Comparison of ENCODE assay signal across 13 cellular contexts in genomic region chr5:151153300-151153699, GRCh38. TPM values are rescaled to one million over a fixed set of nuclear protein-coding genes. Genes with fewer than 3 reads are reported as not detected.
A peak's percentile ranks its signal among the peaks of the same experiment; 100 is the strongest.
DNase-seq lines count a peak whose midpoint lies in the region; ATAC-seq, FAIRE-seq and TF ChIP-seq lines count a peak whose summit lies in the region.
"Had no signal": no experiment of that assay in that cellular context is flagged by ENCODE, and none has a peak within 500 bp of the region (broad histone marks: within the 10 kb centered on the region; RNA-seq: fewer than 3 reads in every experiment).

No MANE protein-coding gene starts in this region.

- H3K4me1 ChIP-seq in CD4-positive, alpha-beta memory T cell (ENCODE audit: insufficient read depth, low read length): peaks cover 90% of the 10 kb centered on the region
- H3K4me1 ChIP-seq in GM12878 (ENCODE audit: control insufficient read depth, insufficient read depth, low read length): peaks cover 42% of the 10 kb centered on the region
- peaks cover 69% of the 10 kb centered on the region for H3K4me1 ChIP-seq in psoas muscle
- peaks cover 64 to 76% (median 73%) of the 10 kb centered on the region in 4 donors for H3K4me1 ChIP-seq in upper lobe of left lung

- H3K36me3 ChIP-seq in CD4-positive, alpha-beta memory T cell (ENCODE audit: insufficient read depth, low read length): no peaks in the 10 kb centered on the region
- peaks cover 0 to 6% of the 10 kb centered on the region in 2 experiments; a peak in 1 of 4 replicates for H3K36me3 ChIP-seq in GM12878 (ENCODE audit: control insufficient read depth in 2 of 2, insufficient read depth in 2 of 2, low read length in 1 of 2)
- H3K36me3 ChIP-seq in psoas muscle (ENCODE audit: insufficient read depth in 1 of 2, low read depth in 1 of 2): peaks cover 0 to 3% of the 10 kb centered on the region in 2 donors
- peaks cover 0 to 3% (median 0%) of the 10 kb centered on the region in 4 donors for H3K36me3 ChIP-seq in upper lobe of left lung

- no peak for TF ChIP-seq RAD21 in GM12878 (IDR thresholded peaks at IDR 0.05; ENCODE audit: insufficient read depth, low read depth, low read length)

- H3K4me3 Mint-ChIP-seq in CD4-positive, alpha-beta memory T cell: peak overlapping the region; percentile 74 to 99 (median 97)
- H3K4me3 Mint-ChIP-seq in IgD-negative memory B cell: peak overlapping the region; percentile 31 to 99 (median 78)

- BruUV-seq in GM12878 (replicated peaks; lab: Mats Ljungman, UMichigan): no TSS peak

- TF ChIP-seq CTCF in GM12878 (IDR thresholded peaks at IDR 0.05 in 2 of 3, conservative IDR thresholded peaks at IDR 0.05 in 1 of 3; ENCODE audit: control insufficient read depth in 2 of 3, extremely low read depth in 1 of 3, insufficient read depth in 1 of 3, low read depth in 3 of 3, low read length in 3 of 3) (no peak), psoas muscle (IDR thresholded peaks at IDR 0.05) (no peak), upper lobe of left lung (IDR thresholded peaks at IDR 0.05) (no peak)

- peak overlapping the region; percentile 64; the same call in 1 of the 2 replicates for H3K9ac ChIP-seq in GM12878 (ENCODE audit: control insufficient read depth, insufficient read depth, low read length)

- SMC1A ChIA-PET in GM12878 (lab: Charles Lee; ENCODE audit: uncharacterized antibody, unreplicated experiment): interaction anchor here (1.2 to 35.3 kb wide), 6 partner anchors 11 to 102 kb away, joined by 3 to 1132 read pairs (median 12); no protein-coding TSS in a partner anchor

- no peak overlapping the region for H3K4me3 ChIP-seq in CD4-positive, alpha-beta memory T cell (ENCODE audit: low read length in 2 of 2)
- H3K4me3 ChIP-seq in GM12878 (peak overlapping the region; percentile 57; the same call in 1 of the 2 replicates), psoas muscle (no peak overlapping the region), upper lobe of left lung (no peak overlapping the region)
- H3K4me3 ChIP-seq: heart left ventricle had no signal

- no peaks in the 10 kb centered on the region for H4K20me1 ChIP-seq in GM12878 (ENCODE audit: control insufficient read depth, insufficient read depth)

- peak overlapping the region; percentile 84 for H3K27ac ChIP-seq in CD4-positive, alpha-beta memory T cell (ENCODE audit: low read depth, low read length)
- H3K27ac ChIP-seq in GM12878 (ENCODE audit: control insufficient read depth, insufficient read depth): peak overlapping the region; percentile 89
- peak overlapping the region; percentile 25 for H3K27ac ChIP-seq in psoas muscle
- peak overlapping the region in 2 of 4 donors; percentile 5 to 74 for H3K27ac ChIP-seq in upper lobe of left lung

- intact Hi-C loops in CD4-positive, alpha-beta memory T cell (cut with micrococcal nuclease): loop anchor here (10.0 kb wide), 2 partner anchors 162 to 698 kb away; no protein-coding TSS in a partner anchor
- intact Hi-C loops in GM12878 (cut with micrococcal nuclease; ENCODE audit: unreplicated experiment): loop anchor here (10.0 kb wide), 3 partner anchors 622 to 1348 kb away; partner anchors contain the start of genes CD74 and G3BP1
- intact Hi-C loops in psoas muscle (cut with DNase I): no loop called here

- TF ChIP-seq POLR2A in GM12878 (IDR thresholded peaks at IDR 0.05; ENCODE audit: low read depth, low read length) (no peak), upper lobe of left lung (IDR thresholded peaks at IDR 0.05) (no peak)

- H3K9me3 Mint-ChIP-seq in CD4-positive, alpha-beta memory T cell: no peaks in the 10 kb centered on the region
- H3K9me3 Mint-ChIP-seq in IgD-negative memory B cell: no peaks in the 10 kb centered on the region

- H3K27me3 ChIP-seq in CD4-positive, alpha-beta memory T cell (ENCODE audit: insufficient read depth, low read length): no peaks in the 10 kb centered on the region
- H3K27me3 ChIP-seq in GM12878 (replicated peaks in 1 of 2; ENCODE audit: control insufficient read depth in 2 of 2, insufficient read depth in 2 of 2, low read length in 1 of 2): no peaks in the 10 kb centered on the region
- H3K27me3 ChIP-seq in psoas muscle (ENCODE audit: insufficient read depth in 3 of 3, low read length in 2 of 3): no peaks in the 10 kb centered on the region
- no peaks in the 10 kb centered on the region for H3K27me3 ChIP-seq in upper lobe of left lung
- H3K27me3 ChIP-seq: dorsolateral prefrontal cortex, heart left ventricle had no signal

- H3K4me1 Mint-ChIP-seq in CD4-positive, alpha-beta memory T cell: peaks cover 60 to 95% (median 74%) of the 10 kb centered on the region in 4 donors
- H3K4me1 Mint-ChIP-seq in IgD-negative memory B cell: peaks cover 61 to 71% (median 70%) of the 10 kb centered on the region in 3 donors

- peaks cover 14 to 56% of the 10 kb centered on the region in 2 donors for H3K36me3 Mint-ChIP-seq in CD4-positive, alpha-beta memory T cell
- peaks cover 3% of the 10 kb centered on the region for H3K36me3 Mint-ChIP-seq in IgD-negative memory B cell

- WGBS in GM12878 (ENCODE audit: insufficient coverage, insufficient replicate concordance, low lambda C conversion rate, missing lambda C conversion rate): 5% methylated on average over 3 of the region's 3 CpGs
- 87 to 91% (median 88%) methylated on average over 3 of the region's 3 CpGs for WGBS in psoas muscle, 3 donors
- 77 to 89% methylated on average over 3 of the region's 3 CpGs for WGBS in upper lobe of left lung, 2 donors

- no peak for FAIRE-seq in GM12878 (lab: Jason Lieb, UNC)

- no peaks in the 10 kb centered on the region for H3K27me3 Mint-ChIP-seq in CD4-positive, alpha-beta memory T cell
- H3K27me3 Mint-ChIP-seq in IgD-negative memory B cell: no peaks in the 10 kb centered on the region

- TF ChIP-seq EP300 in GM12878 (IDR thresholded peaks at IDR 0.05; ENCODE audit: borderline replicate concordance in 1 of 2, control insufficient read depth in 1 of 2, low read depth in 2 of 2, low read length in 2 of 2): 0 out of 4 replicates have a peak, but pooled peaks of 1 of the 2 experiments have one; percentile 3
- no peak for TF ChIP-seq EP300 in upper lobe of left lung (IDR thresholded peaks at IDR 0.05)

- peaks cover 99% of the 10 kb centered on the region for H3K79me2 ChIP-seq in GM12878 (ENCODE audit: control insufficient read depth, insufficient read depth, low read length)

- peak overlapping the region; percentile 95 for H3K4me2 ChIP-seq in GM12878 (ENCODE audit: control insufficient read depth, insufficient read depth)

- ATAC-seq in GM12878: peak; percentile 6
- no peak for ATAC-seq in psoas muscle
- no peak for ATAC-seq in GM18511 (IDR thresholded peaks at IDR 0.05; ENCODE audit: unreplicated experiment)
- ATAC-seq in upper lobe of left lung (ENCODE audit: low FRiP score in 2 of 2): no peak
- ATAC-seq: heart left ventricle had no signal

- in situ Hi-C loops in GM12878 (cut with MboI) (no loop called here), ACHN (cut with HindIII; ENCODE audit: low pct_ligation_motif_present, low pct_unique_long_range_greater_than_20kb, low sequenced_read_pairs) (no loop called here)

- H2AFZ ChIP-seq in GM12878 (ENCODE audit: control insufficient read depth, low read depth, low read length): no peak overlapping the region

- no peaks in the 10 kb centered on the region for H3K9me3 ChIP-seq in CD4-positive, alpha-beta memory T cell (ENCODE audit: control insufficient read depth in 1 of 2, low read length in 2 of 2)
- H3K9me3 ChIP-seq in GM12878 (replicated peaks; ENCODE audit: control insufficient read depth, insufficient read depth, low read length) (no peaks in the 10 kb centered on the region), psoas muscle (no peaks in the 10 kb centered on the region), upper lobe of left lung (no peaks in the 10 kb centered on the region)
- H3K9me3 ChIP-seq: heart left ventricle had no signal

- H3K27ac Mint-ChIP-seq in CD4-positive, alpha-beta memory T cell: peak overlapping the region; percentile 93 to 99 (median 97)
- H3K27ac Mint-ChIP-seq in IgD-negative memory B cell: peak overlapping the region; percentile 87 to 95 (median 92)

- RAD21 ChIA-PET in GM12878 (lab: Charles Lee; ENCODE audit: unreplicated experiment): interaction anchor here (0.8 to 10.8 kb wide), 15 partner anchors 8 to 101 kb away, joined by 3 to 222 read pairs (median 5); no protein-coding TSS in a partner anchor

- no peak for DNase-seq in CD4-positive, alpha-beta memory T cell
- DNase-seq in GM12878 (ENCODE audit: low read depth, low spot score) (no peak), psoas muscle (no peak), upper lobe of left lung (no peak), 8988T (no peak), ACHN (no peak)
- DNase-seq: COR-L47; dorsolateral prefrontal cortex; heart left ventricle; NCI-H146; NK-92 treated with Interleukin-12 subunit alpha and Interleukin-12 subunit beta, amount 100 ng/mL, for 24 hours had no signal

- CTCF ChIA-PET in CD4-positive, alpha-beta memory T cell (lab: Charles Lee; ENCODE audit: partially characterized antibody): interaction anchor here (40.5 to 50.2 kb wide), 2 partner anchors 0 to 20 kb away, joined by 2066 read pairs; partner anchors contain the start of gene ANXA6
- CTCF ChIA-PET in GM12878 (lab: Yijun Ruan, JAX): interaction anchor here (0.9 to 40.1 kb wide), 8 partner anchors 10 to 102 kb away, joined by 3 to 1107 read pairs (median 8); partner anchors contain the start of gene GM2A

- POLR2A ChIA-PET in CD4-positive, alpha-beta memory T cell (lab: Charles Lee; ENCODE audit: partially characterized antibody): interaction anchor here (0.9 to 13.9 kb wide), 4 partner anchors 11 to 68 kb away, joined by 3 to 249 read pairs (median 104); no protein-coding TSS in a partner anchor
- POLR2A ChIA-PET in GM12878 (lab: Charles Lee): interaction anchor here (0.5 to 8.9 kb wide), 13 partner anchors 11 to 413 kb away, joined by 3 to 152 read pairs (median 4); no protein-coding TSS in a partner anchor

RNA-seq across cellular contexts. Expression of gene ANXA6, which starts 4.3 kb away (rescaled TPM):
- total RNA-seq in CD4-positive, alpha-beta memory T cell: 100 to 1,000 TPM; 318 to 342 TPM
- polyA plus RNA-seq in CD4-positive, alpha-beta memory T cell: 100 to 1,000 TPM; 229 to 330 TPM
- 298 TPM for polyA plus RNA-seq in IgD-negative memory B cell
- 295 and 301 TPM in 2 replicates for total RNA-seq in GM12878 (2013; cell fraction: nucleolus; rRNA removed)
- total RNA-seq in GM12878 (2014; rRNA removed): 477 and 484 TPM in 2 replicates
- 549 and 550 TPM in 2 replicates for total RNA-seq in GM12878 (2014; rRNA removed; fragmentation: Illumina TruSeq; extraction: Trizol)
- total RNA-seq in GM12878 (2021): 528 and 542 TPM in 2 replicates
- 195 TPM for polyA plus RNA-seq in GM12878 (2011; ENCODE audit: low read depth)
- polyA plus RNA-seq in GM12878 (2011; rRNA removed): 460 and 571 TPM in 2 replicates
- polyA plus RNA-seq in GM12878 (2011; cell fraction: cytosol; rRNA removed): 618 and 630 TPM in 2 replicates
- polyA plus RNA-seq in GM12878 (2011; cell fraction: nucleus; rRNA removed): 407 and 532 TPM in 2 replicates
- polyA plus RNA-seq in GM12878 (2012): 297 and 330 TPM in 2 replicates
- 506 and 510 TPM in 2 replicates for polyA plus RNA-seq in GM12878 (2014; fragmentation: Illumina TruSeq; extraction: Trizol)
- 10 to 100 TPM; 44.0 to 73.1 TPM for polyA plus RNA-seq in GM12878 (2014; fragmentation: Nextera tagmentation; extraction: Ambion mirVana)
- 453 and 470 TPM in 2 replicates for polyA plus RNA-seq in GM12878 (2014; rRNA removed)
- 100 to 1,000 TPM; 280 to 291 TPM for polyA plus RNA-seq in GM12878 (2016; fragmentation: Nextera tagmentation; extraction: Ambion mirVana)
- 634 and 706 TPM in 2 replicates for polyA minus RNA-seq in GM12878 (2011; rRNA and poly(A)+ RNA removed)
- 242 and 263 TPM in 2 replicates for polyA minus RNA-seq in GM12878 (2011; cell fraction: cytosol; rRNA and poly(A)+ RNA removed)
- 286 and 410 TPM in 2 replicates for polyA minus RNA-seq in GM12878 (2011; cell fraction: nucleus; rRNA and poly(A)+ RNA removed)
- total RNA-seq in psoas muscle: 100 to 1,000 TPM; 133 to 234 (median 154) TPM
- 100 to 1,000 TPM in 2 of 3 donors, 10 to 100 TPM in 1; 81.4 to 129 (median 112) TPM for polyA plus RNA-seq in psoas muscle
- total RNA-seq in upper lobe of left lung: 100 to 1,000 TPM in 1 of 6 donors, 10 to 100 TPM in 5; 68.5 to 176 (median 84.5) TPM

Comparison
In these comparisons a context has a peak if more than half of its experiments do, and no peak if none do; other contexts are left out.
1. intact Hi-C loops: an anchor here in CD4-positive, alpha-beta memory T cell (10.0 kb wide) and GM12878 (10.0 kb wide); none called in psoas muscle.